32 cellular contexts compared by ENCODE assay signal in the genomic region with DNA sequence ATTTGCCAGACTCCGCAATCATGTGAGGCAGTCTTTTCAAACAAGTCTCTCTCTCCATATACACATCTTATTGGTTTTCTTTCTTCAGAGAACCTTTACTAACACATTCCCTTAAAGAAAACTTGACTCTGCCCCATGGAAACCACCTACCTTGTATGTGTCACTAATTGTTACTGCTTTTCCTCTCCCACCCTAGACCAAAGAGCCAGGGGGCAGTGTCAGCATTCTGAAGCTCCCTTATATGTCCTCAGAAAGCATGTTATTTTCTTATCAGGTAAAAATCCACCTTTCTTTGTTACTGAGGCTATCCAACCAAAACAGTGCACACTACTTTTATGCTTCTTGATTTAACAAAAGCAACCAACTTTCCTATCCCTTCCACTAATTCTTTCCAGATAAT.
"Had no signal": no experiment of that assay in that cellular context is flagged by ENCODE, and none has a peak within 500 bp of the region (broad histone marks: within the 10 kb centered on the region; RNA-seq: fewer than 3 reads in every experiment).

No MANE protein-coding gene starts in this region.

- DNase-seq: activated CD4-positive, alpha-beta memory T cell treated with anti-CD3 and anti-CD28 coated beads, Interleukin-2, amount 10 ng/mL, durations not matched to agents 7 days and 5 days; activated CD4-positive, alpha-beta T cell treated with anti-CD3 and anti-CD28 coated beads for 1 hour; activated CD4-positive, alpha-beta T cell treated with anti-CD3 and anti-CD28 coated beads for 4 hours; activated CD4-positive, alpha-beta T cell treated with anti-CD3 and anti-CD28 coated beads, Interleukin-2, amount 10 ng/mL, durations not matched to agents 7 days and 5 days; activated CD4-positive, alpha-beta T cell treated with anti-CD3 and anti-CD28 coated beads, Interleukin-2, amount 50 U/mL, for 4 hours; activated CD8-positive, alpha-beta memory T cell treated with anti-CD3 and anti-CD28 coated beads, Interleukin-2, amount 50 U/mL, for 48 hours; activated effector memory CD4-positive, alpha-beta T cell treated with Interleukin-2 at 50 U/mL for 16 hours; activated gamma-delta T cell treated with Interleukin-2 at 50 U/mL for 16 hours; activated naive CD4-positive, alpha-beta T cell treated with anti-CD3 and anti-CD28 coated beads, Interleukin-2, amount 50 U/mL, for 16 hours; activated naive CD4-positive, alpha-beta T cell treated with Interleukin-2 at 50 U/mL for 16 hours; activated T-cell treated with anti-CD3 and anti-CD28 coated beads for 4 hours; activated T-cell treated with anti-CD3 and anti-CD28 coated beads, Interleukin-2, amount 50 U/mL, for 24 hours; activated T-cell treated with anti-CD3 and anti-CD28 coated beads, Interleukin-2, amount 50 U/mL, for 72 hours; amniotic stem cell; anterior cingulate cortex; brain microvascular endothelial cell; dorsolateral prefrontal cortex; effector memory CD4-positive, alpha-beta T cell; erythroblast; foreskin keratinocyte; gastrocnemius medialis; glutamatergic neuron; heart left ventricle; T-helper 2 cell had no signal

- FAIRE-seq: astrocyte, bronchial epithelial cell had no signal

- H3K4me1 Mint-ChIP-seq: activated CD4-positive, alpha-beta memory T cell treated with anti-CD3 and anti-CD28 coated beads, Interleukin-2, amount 10 ng/mL, durations not matched to agents 7 days and 5 days; activated CD4-positive, alpha-beta T cell treated with anti-CD3 and anti-CD28 coated beads, Interleukin-2, amount 10 ng/mL, durations not matched to agents 7 days and 5 days; activated T-helper 17 cell treated with anti-CD3 and anti-CD28 coated beads, Interleukin-2, amount 50 U/mL, for 72 hours; central memory CD8-positive, alpha-beta T cell had no signal

- H3K4me3 Mint-ChIP-seq: activated CD4-positive, alpha-beta memory T cell treated with anti-CD3 and anti-CD28 coated beads, Interleukin-2, amount 10 ng/mL, durations not matched to agents 7 days and 5 days; activated CD4-positive, alpha-beta T cell treated with anti-CD3 and anti-CD28 coated beads, Interleukin-2, amount 10 ng/mL, durations not matched to agents 7 days and 5 days; activated naive CD8-positive, alpha-beta T cell; activated T-cell treated with anti-CD3 and anti-CD28 coated beads, Interleukin-2, amount 50 U/mL, for 24 hours; activated T-cell treated with anti-CD3 and anti-CD28 coated beads, Interleukin-2, amount 50 U/mL, for 72 hours; activated T-helper 17 cell treated with anti-CD3 and anti-CD28 coated beads, Interleukin-2, amount 50 U/mL, for 72 hours; central memory CD8-positive, alpha-beta T cell; dendritic cell treated with granulocyte-macrophage colony-stimulating factor and Interleukin-4, amounts not matched to agents 40 ng/mL and 50 ng/mL, for 4 days had no signal

- H3K27me3 ChIP-seq: brain microvascular endothelial cell, esophagus muscularis mucosa, heart left ventricle had no signal

- H3K27ac ChIP-seq: brain microvascular endothelial cell, coronary artery, dorsolateral prefrontal cortex, esophagus muscularis mucosa, foreskin keratinocyte, gastrocnemius medialis, heart left ventricle had no signal

- H3K4me1 ChIP-seq: esophagus muscularis mucosa, foreskin keratinocyte, gastrocnemius medialis had no signal

- H3K27ac Mint-ChIP-seq: activated CD4-positive, alpha-beta memory T cell treated with anti-CD3 and anti-CD28 coated beads, Interleukin-2, amount 10 ng/mL, durations not matched to agents 7 days and 5 days; activated CD4-positive, alpha-beta T cell treated with anti-CD3 and anti-CD28 coated beads, Interleukin-2, amount 10 ng/mL, durations not matched to agents 7 days and 5 days; activated naive CD8-positive, alpha-beta T cell; activated T-cell treated with anti-CD3 and anti-CD28 coated beads, Interleukin-2, amount 50 U/mL, for 24 hours; activated T-cell treated with anti-CD3 and anti-CD28 coated beads, Interleukin-2, amount 50 U/mL, for 72 hours; activated T-helper 17 cell treated with anti-CD3 and anti-CD28 coated beads, Interleukin-2, amount 50 U/mL, for 72 hours; dendritic cell treated with granulocyte-macrophage colony-stimulating factor and Interleukin-4, amounts not matched to agents 40 ng/mL and 50 ng/mL, for 4 days had no signal

- H3K36me3 ChIP-seq: brain microvascular endothelial cell, esophagus muscularis mucosa, gastrocnemius medialis, heart left ventricle had no signal

- H3K9me3 Mint-ChIP-seq: activated CD4-positive, alpha-beta memory T cell treated with anti-CD3 and anti-CD28 coated beads, Interleukin-2, amount 10 ng/mL, durations not matched to agents 7 days and 5 days; activated CD4-positive, alpha-beta T cell treated with anti-CD3 and anti-CD28 coated beads, Interleukin-2, amount 10 ng/mL, durations not matched to agents 7 days and 5 days; activated T-cell treated with anti-CD3 and anti-CD28 coated beads, Interleukin-2, amount 50 U/mL, for 72 hours; activated T-helper 17 cell treated with anti-CD3 and anti-CD28 coated beads, Interleukin-2, amount 50 U/mL, for 72 hours; central memory CD8-positive, alpha-beta T cell; dendritic cell treated with granulocyte-macrophage colony-stimulating factor and Interleukin-4, amounts not matched to agents 40 ng/mL and 50 ng/mL, for 4 days had no signal

- H3K36me3 Mint-ChIP-seq: activated naive CD8-positive, alpha-beta T cell had no signal

- H3K9me3 ChIP-seq: esophagus muscularis mucosa, gastrocnemius medialis, heart left ventricle had no signal

- H3K4me3 ChIP-seq: coronary artery, dorsolateral prefrontal cortex, esophagus muscularis mucosa, gastrocnemius medialis, heart left ventricle had no signal
